ENCODE assay signal across 11 cellular contexts in the genomic region with DNA sequence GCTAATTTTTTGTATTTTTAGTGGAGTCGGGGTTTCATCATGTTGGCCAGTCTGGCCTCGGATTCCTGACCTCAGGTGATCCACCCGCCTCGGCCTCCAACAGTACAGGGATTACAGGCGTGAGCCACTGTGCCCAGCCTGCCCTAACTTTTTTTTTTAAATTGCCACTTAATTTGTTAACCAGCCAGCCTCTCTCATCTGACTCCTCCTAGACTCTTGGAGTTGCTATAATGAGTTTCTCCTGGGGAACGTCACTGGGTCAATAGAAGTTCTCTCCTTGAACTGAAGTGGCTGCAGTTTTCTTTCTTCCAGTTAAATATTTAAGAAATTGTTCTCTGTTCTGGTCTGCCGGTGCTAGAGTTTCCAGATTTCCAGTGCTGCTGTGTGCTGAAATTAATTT. TPM values are rescaled to one million over a fixed set of nuclear protein-coding genes. Genes with fewer than 3 reads are reported as not detected.
"Had no signal": no experiment of that assay in that cellular context is flagged by ENCODE, and none has a peak within 500 bp of the region (broad histone marks: within the 10 kb centered on the region; RNA-seq: fewer than 3 reads in every experiment).

No MANE protein-coding gene starts in this region.

- H3K9me3 ChIP-seq: HAP-1 had no signal

- H3K36me3 ChIP-seq: HAP-1 had no signal

- H3K4me3 ChIP-seq: GM23248, GM23338, HAP-1 had no signal

- DNase-seq: GM23248, GOT3, H7, H9, HCEC 1CT, HFFc6 had no signal

- ATAC-seq: GM23338, HCT116 had no signal

- H3K4me1 ChIP-seq: HAP-1 had no signal

- H3K27ac ChIP-seq: GM23248 had no signal

RNA-seq across cellular contexts. Expression of gene NEUROD6, which starts 27.7 kb away (rescaled TPM):
- total RNA-seq: GM23248, GM23338, H1, H4, H7, H9, HFFc6 had no signal
